In genomic region chr1:40389871-40390560, GRCh38 we compare ENCODE assay signal across 1 cellular context.
TF ChIP-seq lines count a peak whose summit lies in the region.

No MANE protein-coding gene starts in this region.

TF ChIP-seq in HepG2, 621 proteins besides CTCF, POLR2A, EP300 and RAD21 (continued from another document and continues in another):
- TF ChIP-seq HIC2 (CRISPR knock-in tag; IDR thresholded peaks at IDR 0.05; ENCODE audit: low read depth) (no peak), ZNF792 (CRISPR knock-in tag; IDR thresholded peaks at IDR 0.05) (peak; percentile 68; the same call in 1 of the 2 replicates), ZNF546 (CRISPR knock-in tag; conservative IDR thresholded peaks at IDR 0.05) (no peak), ZNF670 (CRISPR knock-in tag; IDR thresholded peaks at IDR 0.05; ENCODE audit: borderline replicate concordance) (no peak), AGO2 (optimal IDR thresholded peaks at IDR 0.05; ENCODE audit: low read depth, low read length) (no peak), CC2D1A (CRISPR knock-in tag; IDR thresholded peaks at IDR 0.05) (no peak), PRDM10 (CRISPR knock-in tag; IDR thresholded peaks at IDR 0.05; ENCODE audit: low read depth) (0 out of 2 replicates have a peak, but pooled peaks have one; percentile 60), ZNF501 (CRISPR knock-in tag; IDR thresholded peaks at IDR 0.05) (0 out of 2 replicates have a peak, but pooled peaks have one; percentile 18), ZBTB10 (CRISPR knock-in tag; IDR thresholded peaks at IDR 0.05; ENCODE audit: borderline replicate concordance) (no peak), ZNF224 (CRISPR knock-in tag; IDR thresholded peaks at IDR 0.05) (peak; percentile 44; the same call in 1 of the 2 replicates), HNRNPUL1 (IDR thresholded peaks at IDR 0.05; ENCODE audit: low read depth, low read length) (no peak), ARNTL (CRISPR knock-in tag; IDR thresholded peaks at IDR 0.05) (peak; percentile 57), RERE (CRISPR knock-in tag; IDR thresholded peaks at IDR 0.05; ENCODE audit: low read depth) (peak; percentile 57; the same call in 1 of the 2 replicates), ZMYM4 (CRISPR knock-in tag; IDR thresholded peaks at IDR 0.05) (peak; percentile 79), RBFOX2 (IDR thresholded peaks at IDR 0.05; ENCODE audit: low read depth, low read length) (no peak), CREB1 (IDR thresholded peaks at IDR 0.05) (no peak), CREB1 (CRISPR knock-in tag; IDR thresholded peaks at IDR 0.05) (peak; percentile 68), MTA1 (CRISPR knock-in tag; IDR thresholded peaks at IDR 0.05; ENCODE audit: borderline replicate concordance) (no peak), DRAP1 (CRISPR knock-in tag; IDR thresholded peaks at IDR 0.05) (0 out of 2 replicates have a peak, but pooled peaks have one; percentile 12), ZNF17 (CRISPR knock-in tag; IDR thresholded peaks at IDR 0.05) (no peak), ERF (CRISPR knock-in tag; IDR thresholded peaks at IDR 0.05) (peak; percentile 53; the same call in 1 of the 2 replicates), THAP7 (CRISPR knock-in tag; IDR thresholded peaks at IDR 0.05) (no peak), TGIF2 (CRISPR knock-in tag; IDR thresholded peaks at IDR 0.05) (peak; percentile 18; the same call in 1 of the 2 replicates), E2F2 (CRISPR knock-in tag; IDR thresholded peaks at IDR 0.05; ENCODE audit: borderline replicate concordance) (no peak), PITX1 (CRISPR knock-in tag; IDR thresholded peaks at IDR 0.05) (peak; percentile 89), ZNF510 (CRISPR knock-in tag; IDR thresholded peaks at IDR 0.05; ENCODE audit: low read depth) (no peak), ZNF552 (CRISPR knock-in tag; IDR thresholded peaks at IDR 0.05; ENCODE audit: borderline replicate concordance) (no peak), YEATS4 (CRISPR knock-in tag; IDR thresholded peaks at IDR 0.05; ENCODE audit: borderline replicate concordance) (peak; percentile 79; the same call in 1 of the 2 replicates), ZNF337 (CRISPR knock-in tag; IDR thresholded peaks at IDR 0.05; ENCODE audit: borderline replicate concordance, low read depth) (no peak), ZC3H13 (CRISPR knock-in tag; IDR thresholded peaks at IDR 0.05) (no peak), RAD51 (IDR thresholded peaks at IDR 0.05; ENCODE audit: borderline replicate concordance) (no peak), ZSCAN21 (CRISPR knock-in tag; IDR thresholded peaks at IDR 0.05; ENCODE audit: borderline replicate concordance) (no peak), ZSCAN30 (CRISPR knock-in tag; IDR thresholded peaks at IDR 0.05) (no peak), PTBP1 (IDR thresholded peaks at IDR 0.05; ENCODE audit: low read depth, low read length, poor library complexity, severe bottlenecking) (no peak), ZNF441 (CRISPR knock-in tag; IDR thresholded peaks at IDR 0.05; ENCODE audit: borderline replicate concordance) (no peak), IKZF5 (CRISPR knock-in tag; IDR thresholded peaks at IDR 0.05) (peak; percentile 42; the same call in 1 of the 2 replicates), BRD4 (CRISPR knock-in tag; IDR thresholded peaks at IDR 0.05) (no peak), TARDBP (CRISPR knock-in tag; IDR thresholded peaks at IDR 0.05) (no peak; the same call in 1 of the 2 replicates), BRF2 (CRISPR knock-in tag; IDR thresholded peaks at IDR 0.05) (no peak), ZNF775 (CRISPR knock-in tag; IDR thresholded peaks at IDR 0.05; ENCODE audit: borderline replicate concordance) (no peak), ZSCAN22 (CRISPR knock-in tag; IDR thresholded peaks at IDR 0.05) (no peak), ZNF124 (CRISPR knock-in tag; IDR thresholded peaks at IDR 0.05) (no peak; the same call in 1 of the 2 replicates), SRY (CRISPR knock-in tag; IDR thresholded peaks at IDR 0.05) (no peak), ZNF557 (CRISPR knock-in tag; IDR thresholded peaks at IDR 0.05) (no peak), SIX4 (CRISPR knock-in tag; IDR thresholded peaks at IDR 0.05) (no peak), ZBTB1 (CRISPR knock-in tag; IDR thresholded peaks at IDR 0.05; ENCODE audit: borderline replicate concordance) (no peak)
